22 cellular contexts compared by ENCODE assay signal in the genomic region with DNA sequence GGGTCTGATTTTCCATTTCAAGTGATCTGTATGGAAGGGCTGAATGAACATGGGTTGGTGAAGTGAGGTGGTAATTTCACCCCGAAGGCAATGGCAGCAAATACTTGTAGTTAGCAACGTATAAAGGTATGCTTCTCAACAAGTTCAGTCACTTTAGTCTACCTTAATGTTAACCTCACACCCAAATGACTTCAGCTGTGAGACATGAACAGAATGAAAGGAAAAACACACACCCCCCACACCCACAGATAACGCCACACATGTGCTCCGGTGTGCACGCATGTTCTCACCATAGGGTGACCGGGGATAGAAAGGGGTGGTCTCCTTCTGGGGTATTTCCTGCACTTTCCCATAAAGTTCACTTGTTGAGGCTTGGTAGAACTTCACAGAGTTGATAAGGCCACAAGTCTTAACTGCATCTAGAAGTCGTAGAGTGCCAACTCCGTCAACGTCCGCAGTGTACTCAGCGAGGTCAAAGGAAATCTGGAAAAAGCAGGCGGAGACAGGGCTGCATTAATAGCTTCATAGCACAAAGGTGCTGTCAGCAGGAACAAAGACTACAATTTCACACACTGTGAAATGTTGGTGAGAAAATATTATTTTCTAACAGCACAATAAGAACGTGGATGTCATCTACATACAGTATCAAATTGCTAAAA.
DNase-seq lines count a peak whose midpoint lies in the region; ATAC-seq, FAIRE-seq and TF ChIP-seq lines count a peak whose summit lies in the region.
"Had no signal": no experiment of that assay in that cellular context is flagged by ENCODE, and none has a peak within 500 bp of the region (broad histone marks: within the 10 kb centered on the region; RNA-seq: fewer than 3 reads in every experiment).

No MANE protein-coding gene starts in this region.

- H3K9me3 Mint-ChIP-seq in type B pancreatic cell (no peaks in the 10 kb centered on the region), Caco-2 (ENCODE audit: unreplicated experiment) (no peaks in the 10 kb centered on the region)
- H3K9me3 Mint-ChIP-seq: GM23338, HFFc6 had no signal

- H3K18ac ChIP-seq in trophoblast cell (ENCODE audit: low read length) = no peak overlapping the region

- no peak for TF ChIP-seq EP300 in HepG2 (IDR thresholded peaks at IDR 0.05; ENCODE audit: low read depth in 2 of 2, low read length in 2 of 2)
- TF ChIP-seq EP300 in HepG2 (CRISPR knock-in tag; IDR thresholded peaks at IDR 0.05; ENCODE audit: borderline replicate concordance) = no peak

- H2BK12ac ChIP-seq in trophoblast cell (ENCODE audit: low read length) = no peak overlapping the region

- H3K36me3 Mint-ChIP-seq in type B pancreatic cell = no peaks in the 10 kb centered on the region
- H3K36me3 Mint-ChIP-seq in Caco-2 (ENCODE audit: insufficient read depth, unreplicated experiment) = no peaks in the 10 kb centered on the region

- H3K4me3 Mint-ChIP-seq in type B pancreatic cell = peak overlapping the region; percentile 37
- H3K4me3 Mint-ChIP-seq in Caco-2 (ENCODE audit: unreplicated experiment) = no peak overlapping the region
- H3K4me3 Mint-ChIP-seq: B cell; CD8-positive, alpha-beta T cell; GM23338; HFFc6 had no signal

- H3K9me3 ChIP-seq in HepG2 (ENCODE audit: low read length) = no peaks in the 10 kb centered on the region
- no peaks in the 10 kb centered on the region for H3K9me3 ChIP-seq in right lobe of liver
- H3K9me3 ChIP-seq in trophoblast cell (ENCODE audit: insufficient read depth, low read depth, low read length) = no peaks in the 10 kb centered on the region
- no peaks in the 10 kb centered on the region for H3K9me3 ChIP-seq in Caco-2
- H3K9me3 ChIP-seq: BLaER1 treated with 17β-estradiol and CSF1 and Interleukin-3, amounts not matched to agents 10 nM and 100 nM had no signal

- no peak for FAIRE-seq in HepG2 (lab: Jason Lieb, UNC)
- FAIRE-seq: GM12878, GM19239, H54, HTR-8/SVneo had no signal

- H3K23ac ChIP-seq in trophoblast cell (ENCODE audit: low read length) = no peak overlapping the region

- TF ChIP-seq CTCF in HepG2 (CRISPR knock-in tag; IDR thresholded peaks at IDR 0.05) (no peak), right lobe of liver (IDR thresholded peaks at IDR 0.05) (no peak), epithelial cell of esophagus (IDR thresholded peaks at IDR 0.05; ENCODE audit: insufficient read depth, low read depth, low read length, missing control alignments) (no peak), type B pancreatic cell (conservative IDR thresholded peaks at IDR 0.05) (no peak), Caco-2 (IDR thresholded peaks at IDR 0.05; ENCODE audit: insufficient read depth in 1 of 2, low read depth in 1 of 2, low read length in 1 of 2, severe bottlenecking in 1 of 2, unreplicated experiment in 1 of 2) (no peak)

- H3K4me1 Mint-ChIP-seq in type B pancreatic cell (ENCODE audit: unreplicated experiment) (peaks cover 4% of the 10 kb centered on the region), Caco-2 (ENCODE audit: low read depth, unreplicated experiment) (no peaks in the 10 kb centered on the region)
- H3K4me1 Mint-ChIP-seq: B cell had no signal

- TF ChIP-seq POLR2A in HepG2 (IDR thresholded peaks at IDR 0.05; ENCODE audit: insufficient read depth in 1 of 2, low read depth in 2 of 2, low read length in 2 of 2) (no peak), right lobe of liver (IDR thresholded peaks at IDR 0.05) (no peak)

- no peaks in the 10 kb centered on the region for H3K79me1 ChIP-seq in trophoblast cell (ENCODE audit: low read length)

- H3K4me1 ChIP-seq in HepG2 (ENCODE audit: insufficient read depth, low read length) (no peaks in the 10 kb centered on the region), right lobe of liver (no peaks in the 10 kb centered on the region), trophoblast cell (ENCODE audit: control insufficient read depth in 1 of 2, insufficient read depth in 2 of 2, low read length in 2 of 2) (peaks cover 5 to 6% of the 10 kb centered on the region in 2 experiments), Caco-2 (no peaks in the 10 kb centered on the region)

- 96% methylated on average over 13 of the region's 13 CpGs for WGBS in HepG2 (ENCODE audit: low lambda C conversion rate)
- WGBS in right lobe of liver (ENCODE audit: insufficient coverage, low coverage, low lambda C conversion rate, missing lambda C conversion rate) = 82% methylated on average over 7 of the region's 13 CpGs
- WGBS in trophoblast cell (ENCODE audit: extremely low coverage, insufficient coverage, insufficient read length) = no CpG with 5 or more reads among the region's 13 CpGs

- no peak overlapping the region for H4K8ac ChIP-seq in trophoblast cell (ENCODE audit: low read depth, low read length)

- no peak overlapping the region for H4K12ac ChIP-seq in trophoblast cell (ENCODE audit: low read depth, low read length)

- no peaks in the 10 kb centered on the region for H4K20me1 ChIP-seq in HepG2 (ENCODE audit: insufficient read depth, low read length)
- H4K20me1 ChIP-seq: BLaER1 treated with 17β-estradiol and CSF1 and Interleukin-3, amounts not matched to agents 10 nM and 100 nM had no signal

- H3K27ac Mint-ChIP-seq in type B pancreatic cell (peak overlapping the region; percentile 93), Caco-2 (ENCODE audit: unreplicated experiment) (no peak overlapping the region)
- H3K27ac Mint-ChIP-seq: B cell; CD8-positive, alpha-beta T cell; GM23338; HFFc6 had no signal

- H2AK5ac ChIP-seq in trophoblast cell (ENCODE audit: low read length) = no peak overlapping the region

- H3K36me3 ChIP-seq in HepG2 (replicated peaks in 1 of 2; ENCODE audit: control insufficient read depth in 1 of 2, insufficient read depth in 2 of 2, low read length in 2 of 2) = peaks cover 9 to 51% of the 10 kb centered on the region in 2 experiments
- no peaks in the 10 kb centered on the region for H3K36me3 ChIP-seq in right lobe of liver
- H3K36me3 ChIP-seq in trophoblast cell (ENCODE audit: control insufficient read depth in 1 of 2, insufficient read depth in 2 of 2, low read length in 2 of 2) = no peaks in the 10 kb centered on the region
- H3K36me3 ChIP-seq in H7 (replicated peaks; ENCODE audit: control insufficient read depth, insufficient read depth, low read length) = no peaks in the 10 kb centered on the region
- H3K36me3 ChIP-seq in Caco-2 (ENCODE audit: control insufficient read depth, insufficient read depth, low read length) = no peaks in the 10 kb centered on the region

- no peak overlapping the region for H4K91ac ChIP-seq in trophoblast cell (ENCODE audit: low read depth, low read length)

- POLR2A ChIA-PET in HepG2 (lab: Yijun Ruan, JAX) = no interaction called here
- POLR2A ChIA-PET in Caco-2 (lab: Charles Lee) = no interaction called here

- H3K9ac ChIP-seq in HepG2 (ENCODE audit: insufficient read depth, low read depth, low read length) = no peak overlapping the region
- H3K9ac ChIP-seq in trophoblast cell (ENCODE audit: low read length) = no peak overlapping the region
- H3K9ac ChIP-seq: BLaER1 treated with 17β-estradiol and CSF1 and Interleukin-3, amounts not matched to agents 10 nM and 100 nM had no signal

- DNase-seq in HepG2 (ENCODE audit: low spot score) (no peak), right lobe of liver (no peak), epithelial cell of esophagus (ENCODE audit: low read depth) (peak; percentile 52), trophoblast cell (peak; percentile 76 to 86), type B pancreatic cell (ENCODE audit: extremely low spot score, unreplicated experiment) (no peak), H7 (no peak), Caco-2 (no peak)
- DNase-seq: CD8-positive, alpha-beta T cell; DMS 273 treated with DMSO at 0.1 percent for 48 hours; DMS53; DND-41; EL; HFFc6 had no signal

- H3K79me2 ChIP-seq in HepG2 (ENCODE audit: insufficient read depth, low read length) (no peaks in the 10 kb centered on the region), trophoblast cell (ENCODE audit: control insufficient read depth, insufficient read depth, low read length, poor library complexity) (no peaks in the 10 kb centered on the region)

- no peak overlapping the region for H3K4me2 ChIP-seq in HepG2 (ENCODE audit: low read depth, low read length)
- no peak overlapping the region for H3K4me2 ChIP-seq in trophoblast cell (ENCODE audit: low read length)
- H3K4me2 ChIP-seq: BLaER1 treated with 17β-estradiol and CSF1 and Interleukin-3, amounts not matched to agents 10 nM and 100 nM; GM23338 had no signal

- no peak overlapping the region for H2BK120ac ChIP-seq in trophoblast cell (ENCODE audit: insufficient read depth, low read length, poor library complexity)

- H3K4me3 ChIP-seq in HepG2 (replicated peaks in 1 of 3; ENCODE audit: insufficient read depth in 1 of 3, low read depth in 2 of 3, low read length in 3 of 3) (no peak overlapping the region), right lobe of liver (no peak overlapping the region), epithelial cell of esophagus (ENCODE audit: low read length) (no peak overlapping the region), trophoblast cell (ENCODE audit: low read depth, low read length) (no peak overlapping the region), H7 (ENCODE audit: insufficient read depth, low read depth, low read length) (no peak overlapping the region), Caco-2 (ENCODE audit: low read depth, low read length) (no peak overlapping the region)
- H3K4me3 ChIP-seq: BLaER1 treated with 17β-estradiol and CSF1 and Interleukin-3, amounts not matched to agents 10 nM and 100 nM; GM12878; GM23338 had no signal

- no peak overlapping the region for H3K27ac ChIP-seq in HepG2 (ENCODE audit: extremely low read length, insufficient read depth, low read length)
- no peak overlapping the region for H3K27ac ChIP-seq in right lobe of liver
- no peak overlapping the region for H3K27ac ChIP-seq in trophoblast cell (ENCODE audit: low read depth, low read length)
- H3K27ac ChIP-seq: BLaER1 treated with 17β-estradiol and CSF1 and Interleukin-3, amounts not matched to agents 10 nM and 100 nM had no signal

- no TSS peak for BruUV-seq in HepG2 (replicated peaks; lab: Mats Ljungman, UMichigan)
- BruUV-seq in Caco-2 (replicated peaks; lab: Mats Ljungman, UMichigan) = no TSS peak

- no peak overlapping the region for H2BK5ac ChIP-seq in trophoblast cell (ENCODE audit: low read depth, low read length, poor library complexity)

- no peaks in the 10 kb centered on the region for H3K27me3 Mint-ChIP-seq in type B pancreatic cell
- no peaks in the 10 kb centered on the region for H3K27me3 Mint-ChIP-seq in Caco-2 (ENCODE audit: insufficient read depth, unreplicated experiment)
- H3K27me3 Mint-ChIP-seq: B cell had no signal

- H3K4ac ChIP-seq in trophoblast cell (ENCODE audit: low read depth, low read length) = no peak overlapping the region

- TF ChIP-seq RAD21 in HepG2 (CRISPR knock-in tag; IDR thresholded peaks at IDR 0.05) = no peak

- H2AFZ ChIP-seq in HepG2 (ENCODE audit: low read length) (no peak overlapping the region), trophoblast cell (ENCODE audit: insufficient read depth, low read length, poor library complexity) (no peak overlapping the region)
- H2AFZ ChIP-seq: GM23338 had no signal

- intact Hi-C loops in HepG2 (cut with micrococcal nuclease; ENCODE audit: unreplicated experiment) = no loop called here
- intact Hi-C loops in right lobe of liver (cut with DNase I) = no loop called here
- intact Hi-C loops in Caco-2 (cut with micrococcal nuclease; ENCODE audit: unreplicated experiment) = no loop called here

- ATAC-seq in HepG2 = no peak
- ATAC-seq in right lobe of liver = no peak
- ATAC-seq in HG03521 (IDR thresholded peaks at IDR 0.05; ENCODE audit: unreplicated experiment) = no peak
- ATAC-seq: CD8-positive, alpha-beta T cell; GM12878; GM23338; HCT116 had no signal

- CTCF ChIA-PET in HepG2 (lab: Yijun Ruan, JAX; ENCODE audit: low intra/inter-chr PET ratio, low total read pairs) = no interaction called here
- CTCF ChIA-PET in Caco-2 (lab: Charles Lee) = no interaction called here

- H3K27me3 ChIP-seq in HepG2 (ENCODE audit: control insufficient read depth in 1 of 2, insufficient read depth in 2 of 2, low read length in 2 of 2) (no peaks in the 10 kb centered on the region), right lobe of liver (no peaks in the 10 kb centered on the region), trophoblast cell (ENCODE audit: insufficient read depth, low read length) (no peaks in the 10 kb centered on the region), H7 (ENCODE audit: control insufficient read depth, insufficient read depth, low read length) (no peaks in the 10 kb centered on the region), Caco-2 (replicated peaks; ENCODE audit: control insufficient read depth, insufficient read depth, low read length) (no peaks in the 10 kb centered on the region)
- H3K27me3 ChIP-seq: BLaER1 treated with 17β-estradiol and CSF1 and Interleukin-3, amounts not matched to agents 10 nM and 100 nM had no signal

- in situ Hi-C loops in HepG2 (cut with HindIII; ENCODE audit: extremely low pct_ligation_motif_present, low pct_unique_long_range_greater_than_20kb) = no loop called here

- H3K14ac ChIP-seq in trophoblast cell (ENCODE audit: low read length) = no peak overlapping the region

Comparison
In these comparisons a context has a peak if more than half of its experiments do, and no peak if none do; other contexts are left out.
1. DNase-seq: peak in epithelial cell of esophagus (single experiment) and trophoblast cell (2 of 2); none in HepG2 (single experiment), right lobe of liver (0 of 3), type B pancreatic cell (single experiment), H7 (single experiment) and Caco-2 (0 of 2).